ENCODE assay signal across 2 cellular contexts in genomic region chr12:31928246-31929139, GRCh38.
TF ChIP-seq lines count a peak whose summit lies in the region.

No MANE protein-coding gene starts in this region.

TF ChIP-seq in SK-N-SH, 30 proteins besides CTCF, POLR2A, EP300 and RAD21 (continued from another document):
- TF ChIP-seq, protein P1, sequence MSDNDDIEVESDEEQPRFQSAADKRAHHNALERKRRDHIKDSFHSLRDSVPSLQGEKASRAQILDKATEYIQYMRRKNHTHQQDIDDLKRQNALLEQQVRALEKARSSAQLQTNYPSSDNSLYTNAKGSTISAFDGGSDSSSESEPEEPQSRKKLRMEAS (IDR thresholded peaks at IDR 0.05; ENCODE audit: low read depth): no peak
- TF ChIP-seq REST (IDR thresholded peaks at IDR 0.05; ENCODE audit: low read depth, low read length): no peak
- TF ChIP-seq GABPA (IDR thresholded peaks at IDR 0.05; ENCODE audit: low read depth): no peak
- TF ChIP-seq MXI1 (IDR thresholded peaks at IDR 0.05; ENCODE audit: low read depth, low read length): no peak
- no peak for TF ChIP-seq TCF12 (IDR thresholded peaks at IDR 0.05)
- TF ChIP-seq USF1 (IDR thresholded peaks at IDR 0.05; ENCODE audit: borderline replicate concordance, low read depth): no peak

TF ChIP-seq in SK-N-SH treated with all-trans-retinoic acid at 6 μM for 48 hours, 23 proteins besides CTCF, POLR2A, EP300 and RAD21 (continued from another document):
- TF ChIP-seq ARNTL (CRISPR knock-in tag; IDR thresholded peaks at IDR 0.05; ENCODE audit: borderline replicate concordance, low read depth) (no peak), CSDC2 (CRISPR knock-in tag; IDR thresholded peaks at IDR 0.05) (no peak), ZC3H10 (CRISPR knock-in tag; IDR thresholded peaks at IDR 0.05) (no peak), ESRRG (CRISPR knock-in tag; IDR thresholded peaks at IDR 0.05) (no peak), ZNF565 (CRISPR knock-in tag; conservative IDR thresholded peaks at IDR 0.05; ENCODE audit: low read depth) (no peak), SNAI2 (CRISPR knock-in tag; IDR thresholded peaks at IDR 0.05) (no peak), ZNF70 (CRISPR knock-in tag; IDR thresholded peaks at IDR 0.05) (no peak), PPARA (CRISPR knock-in tag; IDR thresholded peaks at IDR 0.05; ENCODE audit: borderline replicate concordance) (no peak), ZFP30 (CRISPR knock-in tag; IDR thresholded peaks at IDR 0.05) (no peak)
- TF ChIP-seq, protein P2, sequence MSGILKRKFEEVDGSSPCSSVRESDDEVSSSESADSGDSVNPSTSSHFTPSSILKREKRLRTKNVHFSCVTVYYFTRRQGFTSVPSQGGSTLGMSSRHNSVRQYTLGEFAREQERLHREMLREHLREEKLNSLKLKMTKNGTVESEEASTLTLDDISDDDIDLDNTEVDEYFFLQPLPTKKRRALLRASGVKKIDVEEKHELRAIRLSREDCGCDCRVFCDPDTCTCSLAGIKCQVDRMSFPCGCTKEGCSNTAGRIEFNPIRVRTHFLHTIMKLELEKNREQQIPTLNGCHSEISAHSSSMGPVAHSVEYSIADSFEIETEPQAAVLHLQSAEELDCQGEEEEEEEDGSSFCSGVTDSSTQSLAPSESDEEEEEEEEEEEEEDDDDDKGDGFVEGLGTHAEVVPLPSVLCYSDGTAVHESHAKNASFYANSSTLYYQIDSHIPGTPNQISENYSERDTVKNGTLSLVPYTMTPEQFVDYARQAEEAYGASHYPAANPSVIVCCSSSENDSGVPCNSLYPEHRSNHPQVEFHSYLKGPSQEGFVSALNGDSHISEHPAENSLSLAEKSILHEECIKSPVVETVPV (CRISPR knock-in tag; IDR thresholded peaks at IDR 0.05): no peak
